In the genomic region with DNA sequence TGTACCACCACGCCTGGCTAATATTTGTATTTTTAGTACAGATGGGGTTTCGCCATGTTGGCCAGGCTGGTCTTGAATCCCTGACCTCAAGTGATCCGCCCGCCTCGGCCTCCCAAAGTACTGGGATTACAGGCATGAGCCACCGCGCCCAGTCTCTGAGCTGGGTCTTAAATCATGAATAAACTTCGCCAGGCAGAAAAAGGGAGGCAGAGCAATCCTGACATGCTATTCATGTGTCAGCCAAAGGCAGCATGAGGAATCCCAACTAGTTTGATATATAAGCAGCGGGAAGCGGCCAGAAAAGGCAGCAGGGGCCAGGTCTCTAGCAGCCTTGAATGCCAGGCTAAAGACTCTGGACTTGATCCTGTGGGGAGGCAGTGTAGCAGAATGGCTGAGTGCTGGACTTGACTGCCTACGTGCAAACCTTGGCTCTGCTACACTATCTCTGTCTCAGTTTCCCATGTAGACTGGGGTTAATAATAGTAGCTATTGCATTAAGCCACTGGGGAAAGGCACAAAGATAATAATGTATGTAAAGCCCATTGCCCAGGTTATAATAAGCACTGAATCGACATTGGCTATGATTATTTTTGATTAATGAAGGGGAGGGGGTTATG, we compare ENCODE assay signal across 1 cellular context.
TF ChIP-seq lines count a peak whose summit lies in the region.

No MANE protein-coding gene starts in this region.

TF ChIP-seq in SK-N-SH treated with all-trans-retinoic acid at 6 μM for 48 hours, 23 proteins besides CTCF, POLR2A, EP300 and RAD21 (continued from another document):
- TF ChIP-seq, protein P1, sequence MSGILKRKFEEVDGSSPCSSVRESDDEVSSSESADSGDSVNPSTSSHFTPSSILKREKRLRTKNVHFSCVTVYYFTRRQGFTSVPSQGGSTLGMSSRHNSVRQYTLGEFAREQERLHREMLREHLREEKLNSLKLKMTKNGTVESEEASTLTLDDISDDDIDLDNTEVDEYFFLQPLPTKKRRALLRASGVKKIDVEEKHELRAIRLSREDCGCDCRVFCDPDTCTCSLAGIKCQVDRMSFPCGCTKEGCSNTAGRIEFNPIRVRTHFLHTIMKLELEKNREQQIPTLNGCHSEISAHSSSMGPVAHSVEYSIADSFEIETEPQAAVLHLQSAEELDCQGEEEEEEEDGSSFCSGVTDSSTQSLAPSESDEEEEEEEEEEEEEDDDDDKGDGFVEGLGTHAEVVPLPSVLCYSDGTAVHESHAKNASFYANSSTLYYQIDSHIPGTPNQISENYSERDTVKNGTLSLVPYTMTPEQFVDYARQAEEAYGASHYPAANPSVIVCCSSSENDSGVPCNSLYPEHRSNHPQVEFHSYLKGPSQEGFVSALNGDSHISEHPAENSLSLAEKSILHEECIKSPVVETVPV (CRISPR knock-in tag; IDR thresholded peaks at IDR 0.05), result no peak
- no peak for TF ChIP-seq ARNTL (CRISPR knock-in tag; IDR thresholded peaks at IDR 0.05; ENCODE audit: borderline replicate concordance, low read depth)
- TF ChIP-seq ZNF565 (CRISPR knock-in tag; conservative IDR thresholded peaks at IDR 0.05; ENCODE audit: low read depth), result no peak
- no peak for TF ChIP-seq ZFP30 (CRISPR knock-in tag; IDR thresholded peaks at IDR 0.05)
- TF ChIP-seq ESRRG (CRISPR knock-in tag; IDR thresholded peaks at IDR 0.05), result no peak
- no peak for TF ChIP-seq SNAI2 (CRISPR knock-in tag; IDR thresholded peaks at IDR 0.05)
